15 cellular contexts compared by ENCODE assay signal in the genomic region with DNA sequence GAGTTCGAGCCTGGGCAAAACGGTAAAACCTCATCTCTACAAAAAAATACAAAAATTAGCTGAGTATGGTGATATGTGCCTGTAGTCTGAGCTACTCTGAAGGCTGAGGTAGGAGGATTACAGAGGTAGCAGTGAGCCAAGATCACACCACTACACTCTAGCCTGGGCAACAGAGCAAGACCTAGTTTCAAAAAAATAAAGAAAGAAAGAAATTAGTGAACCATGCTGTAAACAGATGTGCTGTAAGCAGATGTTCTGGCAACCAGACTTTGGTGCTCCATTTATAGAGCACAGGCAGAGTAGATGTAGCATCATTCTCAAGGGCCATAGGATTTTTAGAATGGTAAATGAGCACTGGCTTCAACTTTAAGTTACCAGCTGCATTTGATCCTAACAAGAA.
DNase-seq lines count a peak whose midpoint lies in the region; ATAC-seq and TF ChIP-seq lines count a peak whose summit lies in the region.
"Had no signal": no experiment of that assay in that cellular context is flagged by ENCODE, and none has a peak within 500 bp of the region (broad histone marks: within the 10 kb centered on the region; RNA-seq: fewer than 3 reads in every experiment).

No MANE protein-coding gene starts in this region.

- TF ChIP-seq CTCF in OCI-LY1 (IDR thresholded peaks at IDR 0.05; ENCODE audit: low read length) = no peak
- TF ChIP-seq CTCF in gastroesophageal sphincter (IDR thresholded peaks at IDR 0.05) = no peak
- TF ChIP-seq CTCF in A673 (conservative IDR thresholded peaks at IDR 0.05; ENCODE audit: low read depth, low read length) = no peak

- H3F3A ChIP-seq in OCI-LY1 (ENCODE audit: insufficient read depth, low read length) = no peaks in the 10 kb centered on the region

- CTCF ChIA-PET in A673 (lab: Charles Lee) = interaction anchor here (0.6 kb wide), 1 partner anchor 182 kb away, joined by 3 read pairs; no protein-coding TSS in a partner anchor

- POLR2A ChIA-PET in A673 (lab: Charles Lee; ENCODE audit: low non-redundant PET) = no interaction called here

- H3K4me3 ChIP-seq in OCI-LY1 (ENCODE audit: low read depth, low read length, poor library complexity, severe bottlenecking) (no peak overlapping the region), gastroesophageal sphincter (no peak overlapping the region), A673 (ENCODE audit: low read depth, low read length, poor library complexity, severe bottlenecking) (no peak overlapping the region)
- H3K4me3 ChIP-seq: adrenal gland, heart left ventricle had no signal

- H3K36me3 ChIP-seq in OCI-LY1 (ENCODE audit: insufficient read depth, low read length) = no peaks in the 10 kb centered on the region
- H3K36me3 ChIP-seq in gastroesophageal sphincter = no peaks in the 10 kb centered on the region
- no peaks in the 10 kb centered on the region for H3K36me3 ChIP-seq in A673 (ENCODE audit: insufficient read depth, low read length, poor library complexity, severe bottlenecking)
- H3K36me3 ChIP-seq: adrenal gland, heart left ventricle had no signal

- H3K4me2 ChIP-seq in OCI-LY1 (ENCODE audit: low read length) = no peak overlapping the region

- H3K9ac ChIP-seq in OCI-LY1 (ENCODE audit: low read length) = no peak overlapping the region

- TF ChIP-seq EP300 in gastroesophageal sphincter (IDR thresholded peaks at IDR 0.05) = no peak

- H3K9me3 ChIP-seq in OCI-LY1 (ENCODE audit: low read length) (no peaks in the 10 kb centered on the region), gastroesophageal sphincter (no peaks in the 10 kb centered on the region), A673 (ENCODE audit: low read depth, low read length, poor library complexity, severe bottlenecking) (no peaks in the 10 kb centered on the region)
- H3K9me3 ChIP-seq: adrenal gland, heart left ventricle had no signal

- H4K20me1 ChIP-seq in OCI-LY1 (ENCODE audit: insufficient read depth, low read length) = no peaks in the 10 kb centered on the region

- no peak for TF ChIP-seq POLR2A in gastroesophageal sphincter (IDR thresholded peaks at IDR 0.05)

- H3K27ac ChIP-seq in OCI-LY1 (ENCODE audit: low read depth, low read length, poor library complexity, severe bottlenecking) = peak overlapping the region; percentile 27
- no peak overlapping the region for H3K27ac ChIP-seq in gastroesophageal sphincter
- H3K27ac ChIP-seq in A673 (ENCODE audit: low read depth, low read length, poor library complexity, severe bottlenecking) = no peak overlapping the region
- H3K27ac ChIP-seq: adrenal gland, heart left ventricle had no signal

- 100% methylated on average over 2 of the region's 2 CpGs; no CpG with 5 or more reads in 1 of the 2 donors for WGBS in gastroesophageal sphincter (ENCODE audit: low coverage in 1 of 2), 2 donors

- no peaks in the 10 kb centered on the region for H3K9me2 ChIP-seq in OCI-LY1 (ENCODE audit: low read depth, low read length)

- H3K27me3 ChIP-seq in OCI-LY1 (ENCODE audit: insufficient read depth, low read length) (no peaks in the 10 kb centered on the region), gastroesophageal sphincter (no peaks in the 10 kb centered on the region), A673 (replicated peaks; ENCODE audit: insufficient read depth, low read depth, low read length, poor library complexity) (no peaks in the 10 kb centered on the region)
- H3K27me3 ChIP-seq: adrenal gland, heart left ventricle had no signal

- DNase-seq in activated CD4-positive, CD25-positive, alpha-beta regulatory T cell treated with anti-CD3 and anti-CD28 coated beads, Interleukin-2, amount 50 U/mL, for 72 hours = no peak
- DNase-seq in DMS79 treated with DMSO at 0.1 percent for 48 hours (lab: John Stamatoyannopoulos, UW) = no peak
- no peak for DNase-seq in A673 (ENCODE audit: low spot score)
- DNase-seq: adrenal gland; CD4-positive, alpha-beta T cell; heart left ventricle; left ventricle myocardium superior; NCI-H1417 treated with DMSO at 0.1 percent for 48 hours; OCI-M1; stimulated activated naive CD4-positive, alpha-beta T cell treated with Interleukin-2 at 50 U/mL for 16 hours had no signal

- intact Hi-C loops in A673 (cut with micrococcal nuclease; ENCODE audit: unreplicated experiment) = no loop called here

- ATAC-seq in GM18520 (IDR thresholded peaks at IDR 0.05; ENCODE audit: unreplicated experiment) (peak; percentile 51), GM21447 (IDR thresholded peaks at IDR 0.05; ENCODE audit: unreplicated experiment) (peak; percentile 90), HG03039 (IDR thresholded peaks at IDR 0.05; ENCODE audit: unreplicated experiment) (peak; percentile 62), gastroesophageal sphincter (no peak)
- ATAC-seq: heart left ventricle, left ventricle myocardium superior had no signal

- H3K4me1 ChIP-seq in OCI-LY1 (ENCODE audit: insufficient read depth, low read length, severe bottlenecking) (peaks cover 31% of the 10 kb centered on the region), gastroesophageal sphincter (no peaks in the 10 kb centered on the region), A673 (ENCODE audit: insufficient read depth, low read length, poor library complexity, severe bottlenecking) (no peaks in the 10 kb centered on the region)
- H3K4me1 ChIP-seq: adrenal gland had no signal

- no TSS peak for BruUV-seq in A673 (replicated peaks; lab: Mats Ljungman, UMichigan)

- no peaks in the 10 kb centered on the region for H3K79me2 ChIP-seq in OCI-LY1 (ENCODE audit: insufficient read depth, low read length)

- H2AFZ ChIP-seq in OCI-LY1 (ENCODE audit: low read length) = no peak overlapping the region
